Comparison of ENCODE assay signal across 1 cellular context in the genomic region with DNA sequence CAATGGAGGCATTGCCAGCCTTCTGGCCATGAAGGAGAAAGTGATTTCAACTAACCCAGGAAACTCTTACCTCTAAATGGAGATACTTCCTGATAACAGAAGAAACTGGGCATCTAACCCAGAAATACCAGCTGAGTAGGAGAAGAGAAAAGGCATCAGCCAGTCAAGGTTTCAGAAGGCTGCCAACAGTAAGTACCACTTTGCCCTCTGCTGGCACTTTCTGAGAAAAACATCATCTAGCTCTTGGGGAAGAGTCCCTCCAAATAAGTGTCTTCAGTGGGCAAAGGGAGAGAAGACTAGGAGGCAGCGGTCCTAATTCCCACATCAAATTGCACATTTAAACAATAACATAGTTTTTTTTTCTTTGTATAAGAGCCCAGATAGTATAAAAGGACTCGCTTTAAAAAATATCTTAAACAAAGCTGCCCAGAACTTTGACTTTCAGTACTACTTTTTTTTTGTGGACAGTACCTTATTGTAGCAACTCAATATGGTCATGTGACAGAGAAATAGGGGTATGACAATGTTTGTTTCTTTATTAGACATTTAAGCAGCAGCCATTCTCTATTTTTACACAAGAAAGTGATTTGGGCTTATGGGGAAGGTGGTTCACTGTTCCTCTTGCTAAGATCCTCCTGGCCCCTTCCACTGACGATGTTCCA.
TF ChIP-seq lines count a peak whose summit lies in the region.

No MANE protein-coding gene starts in this region.

TF ChIP-seq in HepG2, 621 proteins besides CTCF, POLR2A, EP300 and RAD21 (continued from another document):
- no peak for TF ChIP-seq UBTF (CRISPR knock-in tag; IDR thresholded peaks at IDR 0.05)
- TF ChIP-seq NFIC (IDR thresholded peaks at IDR 0.05; ENCODE audit: low read length), result no peak
- no peak for TF ChIP-seq ZNF577 (CRISPR knock-in tag; IDR thresholded peaks at IDR 0.05; ENCODE audit: borderline replicate concordance, low read depth)
- no peak for TF ChIP-seq RNF219 (CRISPR knock-in tag; IDR thresholded peaks at IDR 0.05)
- TF ChIP-seq ARID2 (CRISPR knock-in tag; IDR thresholded peaks at IDR 0.05; ENCODE audit: borderline replicate concordance), result no peak
- TF ChIP-seq ZBED4 (CRISPR knock-in tag; IDR thresholded peaks at IDR 0.05; ENCODE audit: borderline replicate concordance), result no peak
- TF ChIP-seq ZFX (CRISPR knock-in tag; IDR thresholded peaks at IDR 0.05; ENCODE audit: low read depth), result no peak
- TF ChIP-seq HMGXB4 (CRISPR knock-in tag; IDR thresholded peaks at IDR 0.05; ENCODE audit: borderline replicate concordance in 1 of 2, low read depth in 1 of 2), result no peak
- TF ChIP-seq ZNF382 (CRISPR knock-in tag; IDR thresholded peaks at IDR 0.05; ENCODE audit: borderline replicate concordance), result no peak
- TF ChIP-seq STAG1 (CRISPR knock-in tag; IDR thresholded peaks at IDR 0.05), result peak; percentile 72
- no peak for TF ChIP-seq ZNF792 (CRISPR knock-in tag; IDR thresholded peaks at IDR 0.05)
